Comparison of ENCODE assay signal across 1 cellular context in the genomic region with DNA sequence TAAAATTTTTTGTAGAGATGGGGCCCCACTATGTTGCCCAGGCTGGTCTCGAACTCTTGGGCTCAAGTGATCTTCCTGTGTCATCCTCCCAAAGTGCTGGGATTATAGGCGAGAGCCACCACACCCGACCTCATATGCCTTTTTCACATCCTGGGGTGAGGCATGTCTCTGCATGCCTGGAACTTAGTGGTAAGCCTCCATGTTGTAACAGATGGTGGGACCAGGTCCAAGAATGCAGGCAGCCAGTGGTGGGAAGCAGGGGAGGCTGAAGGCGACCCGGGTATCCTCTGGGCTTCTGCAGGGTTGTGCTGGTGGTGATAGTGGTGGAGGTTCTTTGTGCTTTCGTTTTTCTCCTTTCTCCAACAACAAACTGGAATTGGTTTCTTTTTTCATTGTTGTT.
TF ChIP-seq lines count a peak whose summit lies in the region.

No MANE protein-coding gene starts in this region.

TF ChIP-seq in IMR-90, 13 proteins besides CTCF, POLR2A, EP300 and RAD21 (continued from another document):
- TF ChIP-seq SMC3 (IDR thresholded peaks at IDR 0.05; ENCODE audit: low read depth, low read length): no peak
- TF ChIP-seq, protein P1, sequence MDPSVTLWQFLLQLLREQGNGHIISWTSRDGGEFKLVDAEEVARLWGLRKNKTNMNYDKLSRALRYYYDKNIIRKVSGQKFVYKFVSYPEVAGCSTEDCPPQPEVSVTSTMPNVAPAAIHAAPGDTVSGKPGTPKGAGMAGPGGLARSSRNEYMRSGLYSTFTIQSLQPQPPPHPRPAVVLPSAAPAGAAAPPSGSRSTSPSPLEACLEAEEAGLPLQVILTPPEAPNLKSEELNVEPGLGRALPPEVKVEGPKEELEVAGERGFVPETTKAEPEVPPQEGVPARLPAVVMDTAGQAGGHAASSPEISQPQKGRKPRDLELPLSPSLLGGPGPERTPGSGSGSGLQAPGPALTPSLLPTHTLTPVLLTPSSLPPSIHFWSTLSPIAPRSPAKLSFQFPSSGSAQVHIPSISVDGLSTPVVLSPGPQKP (IDR thresholded peaks at IDR 0.05; ENCODE audit: borderline replicate concordance, low read depth, low read length): no peak
- no peak for TF ChIP-seq CEBPB (IDR thresholded peaks at IDR 0.05; ENCODE audit: low read depth, low read length)
- no peak for TF ChIP-seq CHD1 (IDR thresholded peaks at IDR 0.05; ENCODE audit: low read depth, low read length)
